In genomic region chr9:81989700-81990099, GRCh38 we compare ENCODE assay signal across 34 cellular contexts. TPM values are rescaled to one million over a fixed set of nuclear protein-coding genes. Genes with fewer than 3 reads are reported as not detected.
"Had no signal": no experiment of that assay in that cellular context is flagged by ENCODE, and none has a peak within 500 bp of the region (broad histone marks: within the 10 kb centered on the region; RNA-seq: fewer than 3 reads in every experiment).

No MANE protein-coding gene starts in this region.

- DNase-seq: activated CD4-positive, alpha-beta memory T cell treated with anti-CD3 and anti-CD28 coated beads for 36 hours; activated CD4-positive, alpha-beta T cell treated with anti-CD3 and anti-CD28 coated beads for 36 hours; activated CD4-positive, alpha-beta T cell treated with anti-CD3 and anti-CD28 coated beads, Interleukin-2, amount 10 ng/mL, durations not matched to agents 24 days and 14 days; activated CD4-positive, CD25-positive, alpha-beta regulatory T cell; activated CD4-positive, CD25-positive, alpha-beta regulatory T cell treated with anti-CD3 and anti-CD28 coated beads, Interleukin-2, amount 50 U/mL, for 72 hours; activated CD8-positive, alpha-beta memory T cell treated with anti-CD3 and anti-CD28 coated beads, Interleukin-2, amount 10 ng/mL, durations not matched to agents 7 days and 5 days; activated CD8-positive, alpha-beta memory T cell treated with anti-CD3 and anti-CD28 coated beads, Interleukin-2, amount 50 U/mL, for 4 hours; activated CD8-positive, alpha-beta T cell treated with anti-CD3 and anti-CD28 coated beads, Interleukin-2, amount 10 ng/mL, durations not matched to agents 7 days and 5 days; activated effector memory CD4-positive, alpha-beta T cell treated with anti-CD3 and anti-CD28 coated beads, Interleukin-2, amount 50 U/mL, for 16 hours; activated naive CD4-positive, alpha-beta T cell treated with anti-CD3 and anti-CD28 coated beads for 36 hours; activated naive CD8-positive, alpha-beta T cell treated with anti-CD3 and anti-CD28 coated beads for 36 hours; activated naive CD8-positive, alpha-beta T cell treated with anti-CD3 and anti-CD28 coated beads, Interleukin-2, amount 50 U/mL, for 24 hours; activated T-cell treated with anti-CD3 and anti-CD28 coated beads, Interleukin-2, amount 50 U/mL, for 1 hour; activated T-cell treated with anti-CD3 and anti-CD28 coated beads, Interleukin-2, amount 50 U/mL, for 48 hours; adrenal gland; amygdala; aorta; body of pancreas; caudate nucleus; cortex of kidney; dermis blood vessel endothelial cell; effector CD4-positive, alpha-beta T cell; effector memory CD8-positive, alpha-beta T cell; erythroblast; foreskin keratinocyte; gastrocnemius medialis; glutamatergic neuron; heart left ventricle; T-helper 2 cell had no signal

- ATAC-seq: activated CD4-positive, alpha-beta T cell treated with anti-CD3 and anti-CD28 coated beads for 36 hours; activated CD8-positive, alpha-beta memory T cell treated with anti-CD3 and anti-CD28 coated beads, Interleukin-2, amount 10 ng/mL, durations not matched to agents 7 days and 5 days; activated CD8-positive, alpha-beta T cell treated with anti-CD3 and anti-CD28 coated beads, Interleukin-2, amount 10 ng/mL, durations not matched to agents 7 days and 5 days; activated naive CD8-positive, alpha-beta T cell treated with anti-CD3 and anti-CD28 coated beads, Interleukin-2, amount 50 U/mL, for 24 hours; body of pancreas; effector memory CD8-positive, alpha-beta T cell; foreskin keratinocyte; gastrocnemius medialis; heart left ventricle had no signal

RNA-seq across cellular contexts. Expression of gene SPATA31D1, which starts 1.1 kb away (rescaled TPM):
- total RNA-seq: activated CD4-positive, alpha-beta memory T cell treated with anti-CD3 and anti-CD28 coated beads for 36 hours; activated CD4-positive, alpha-beta T cell treated with anti-CD3 and anti-CD28 coated beads for 36 hours; activated CD4-positive, alpha-beta T cell treated with anti-CD3 and anti-CD28 coated beads, Interleukin-2, amount 10 ng/mL, durations not matched to agents 24 days and 14 days; activated CD8-positive, alpha-beta memory T cell treated with anti-CD3 and anti-CD28 coated beads for 36 hours; activated CD8-positive, alpha-beta memory T cell treated with anti-CD3 and anti-CD28 coated beads, Interleukin-2, amount 10 ng/mL, durations not matched to agents 7 days and 5 days; activated CD8-positive, alpha-beta T cell treated with anti-CD3 and anti-CD28 coated beads, Interleukin-2, amount 10 ng/mL, durations not matched to agents 7 days and 5 days; activated naive CD4-positive, alpha-beta T cell treated with anti-CD3 and anti-CD28 coated beads for 36 hours; activated naive CD8-positive, alpha-beta T cell treated with anti-CD3 and anti-CD28 coated beads for 36 hours; activated T-helper 1 cell treated with anti-CD3 and anti-CD28 coated beads, Interleukin-12 subunit alpha, Interleukin-12 subunit beta, Interleukin-2, Interleukin-4 antibody, amounts not matched to agents 30 ng/mL and 10 ng/mL and 1 ng/mL, durations not matched to agents 14 hours and 24 hours and 36 hours; activated T-helper 2 cell treated with anti-CD3 and anti-CD28 coated beads, Interferon-gamma antibody, Interleukin-2, Interleukin-4, amounts not matched to agents 10 μg/mL and 5 μg/mL and 100 μg/mL, durations not matched to agents 14 hours and 24 hours and 36 hours; adrenal gland; aorta; body of pancreas; chondrocyte; dermis blood vessel endothelial cell; esophagus muscularis mucosa; foreskin keratinocyte; gastrocnemius medialis had no signal

RNA-seq across cellular contexts. Expression of gene SPATA31D3, which starts 46.4 kb away (rescaled TPM):
- total RNA-seq: activated CD4-positive, alpha-beta memory T cell treated with anti-CD3 and anti-CD28 coated beads for 36 hours; activated CD4-positive, alpha-beta T cell treated with anti-CD3 and anti-CD28 coated beads for 36 hours; activated CD4-positive, alpha-beta T cell treated with anti-CD3 and anti-CD28 coated beads, Interleukin-2, amount 10 ng/mL, durations not matched to agents 24 days and 14 days; activated CD8-positive, alpha-beta memory T cell treated with anti-CD3 and anti-CD28 coated beads for 36 hours; activated CD8-positive, alpha-beta memory T cell treated with anti-CD3 and anti-CD28 coated beads, Interleukin-2, amount 10 ng/mL, durations not matched to agents 7 days and 5 days; activated CD8-positive, alpha-beta T cell treated with anti-CD3 and anti-CD28 coated beads, Interleukin-2, amount 10 ng/mL, durations not matched to agents 7 days and 5 days; activated naive CD4-positive, alpha-beta T cell treated with anti-CD3 and anti-CD28 coated beads for 36 hours; activated naive CD8-positive, alpha-beta T cell treated with anti-CD3 and anti-CD28 coated beads for 36 hours; activated T-helper 1 cell treated with anti-CD3 and anti-CD28 coated beads, Interleukin-12 subunit alpha, Interleukin-12 subunit beta, Interleukin-2, Interleukin-4 antibody, amounts not matched to agents 30 ng/mL and 10 ng/mL and 1 ng/mL, durations not matched to agents 14 hours and 24 hours and 36 hours; activated T-helper 2 cell treated with anti-CD3 and anti-CD28 coated beads, Interferon-gamma antibody, Interleukin-2, Interleukin-4, amounts not matched to agents 10 μg/mL and 5 μg/mL and 100 μg/mL, durations not matched to agents 14 hours and 24 hours and 36 hours; adrenal gland; aorta; body of pancreas; chondrocyte; dermis blood vessel endothelial cell; foreskin keratinocyte; gastrocnemius medialis; heart left ventricle had no signal
